9 cellular contexts compared by ENCODE assay signal in genomic region chr1:175481126-175482071, GRCh38.
DNase-seq lines count a peak whose midpoint lies in the region; ATAC-seq and TF ChIP-seq lines count a peak whose summit lies in the region.
"Had no signal": no experiment of that assay in that cellular context is flagged by ENCODE, and none has a peak within 500 bp of the region (broad histone marks: within the 10 kb centered on the region; RNA-seq: fewer than 3 reads in every experiment).

No MANE protein-coding gene starts in this region.

- no peaks in the 10 kb centered on the region for H3K9me3 Mint-ChIP-seq in activated T-helper 17 cell treated with anti-CD3 and anti-CD28 coated beads, Interleukin-2, amount 50 U/mL, for 72 hours
- H3K9me3 Mint-ChIP-seq: CD4-positive, CD25-positive, alpha-beta regulatory T cell had no signal

- H3F3A ChIP-seq in MM.1S (ENCODE audit: insufficient read depth, low read length), result no peaks in the 10 kb centered on the region

- H3K36me3 Mint-ChIP-seq in activated T-helper 17 cell treated with anti-CD3 and anti-CD28 coated beads, Interleukin-2, amount 50 U/mL, for 72 hours (ENCODE audit: low read depth), result no peaks in the 10 kb centered on the region
- H3K36me3 Mint-ChIP-seq: CD4-positive, CD25-positive, alpha-beta regulatory T cell had no signal

- H3K79me2 ChIP-seq in MM.1S (ENCODE audit: low read length), result no peaks in the 10 kb centered on the region

- H3K9me3 ChIP-seq in MM.1S (replicated peaks; ENCODE audit: insufficient read depth, low read length), result no peaks in the 10 kb centered on the region

- H4K20me1 ChIP-seq in MM.1S (ENCODE audit: insufficient read depth, low read length), result no peaks in the 10 kb centered on the region

- DNase-seq in NCI-H2081 (lab: John Stamatoyannopoulos, UW) (peak; percentile 15 to 24), NCI-H2081 treated with DMSO at 0.1 percent for 48 hours (lab: John Stamatoyannopoulos, UW) (no peak), MM.1S (peak; percentile 54), iris pigment epithelial cell (ENCODE audit: low read depth) (peak; percentile 16), hepatic stellate cell (ENCODE audit: low spot score) (no peak), middle frontal gyrus (ENCODE audit: extremely low spot score, low spot score) (no peak)

- TF ChIP-seq CTCF in MM.1S (IDR thresholded peaks at IDR 0.05; ENCODE audit: low read length), result peak; percentile 71

- H3K4me3 Mint-ChIP-seq in activated T-helper 17 cell treated with anti-CD3 and anti-CD28 coated beads, Interleukin-2, amount 50 U/mL, for 72 hours, result no peak overlapping the region
- H3K4me3 Mint-ChIP-seq: CD4-positive, CD25-positive, alpha-beta regulatory T cell had no signal

- peak; percentile 23 for ATAC-seq in activated T-helper 17 cell treated with anti-CD3 and anti-CD28 coated beads, Interleukin-2, amount 50 U/mL, for 72 hours (replicated peaks)
- ATAC-seq in GM18498 (IDR thresholded peaks at IDR 0.05; ENCODE audit: unreplicated experiment), result no peak

- H3K9me2 ChIP-seq in MM.1S (replicated peaks; ENCODE audit: insufficient read depth, low read length), result no peaks in the 10 kb centered on the region

- H3K27ac Mint-ChIP-seq in activated T-helper 17 cell treated with anti-CD3 and anti-CD28 coated beads, Interleukin-2, amount 50 U/mL, for 72 hours, result no peak overlapping the region
- H3K27ac Mint-ChIP-seq: CD4-positive, CD25-positive, alpha-beta regulatory T cell had no signal

- H3K4me3 ChIP-seq in MM.1S (ENCODE audit: low read length), result no peak overlapping the region

- no peak overlapping the region for H3K27ac ChIP-seq in MM.1S (ENCODE audit: low read length)

- no peak overlapping the region for H3K9ac ChIP-seq in MM.1S (ENCODE audit: low read length)

- H3K36me3 ChIP-seq in MM.1S (replicated peaks; ENCODE audit: insufficient read depth, low read length), result no peaks in the 10 kb centered on the region

- H3K4me1 Mint-ChIP-seq in activated T-helper 17 cell treated with anti-CD3 and anti-CD28 coated beads, Interleukin-2, amount 50 U/mL, for 72 hours, result no peaks in the 10 kb centered on the region
- H3K4me1 Mint-ChIP-seq: CD4-positive, CD25-positive, alpha-beta regulatory T cell had no signal

- H2AFZ ChIP-seq in MM.1S (ENCODE audit: low read length), result no peak overlapping the region

- H3K27me3 Mint-ChIP-seq in activated T-helper 17 cell treated with anti-CD3 and anti-CD28 coated beads, Interleukin-2, amount 50 U/mL, for 72 hours, result peaks cover 17% of the 10 kb centered on the region

- H3K4me2 ChIP-seq in MM.1S (ENCODE audit: low read depth, low read length), result no peak overlapping the region

- no peaks in the 10 kb centered on the region for H3K4me1 ChIP-seq in MM.1S (ENCODE audit: low read length)

- no peaks in the 10 kb centered on the region for H3K27me3 ChIP-seq in MM.1S (replicated peaks; ENCODE audit: insufficient read depth, low read length)

Comparison
In these comparisons a context has a peak if more than half of its experiments do, and no peak if none do; other contexts are left out.
1. DNase-seq: peak in NCI-H2081 (2 of 2), MM.1S (single experiment) and iris pigment epithelial cell (single experiment); none in NCI-H2081 treated with DMSO at 0.1 percent for 48 hours (single experiment), hepatic stellate cell (single experiment) and middle frontal gyrus (single experiment).